12 cellular contexts compared by ENCODE assay signal in genomic region chr4:144906181-144906895, GRCh38.
DNase-seq lines count a peak whose midpoint lies in the region; ATAC-seq and TF ChIP-seq lines count a peak whose summit lies in the region.
"Had no signal": no experiment of that assay in that cellular context is flagged by ENCODE, and none has a peak within 500 bp of the region (broad histone marks: within the 10 kb centered on the region; RNA-seq: fewer than 3 reads in every experiment).

No MANE protein-coding gene starts in this region.

- H2BK120ac ChIP-seq in mesenchymal stem cell (ENCODE audit: low read depth, low read length) = no peak overlapping the region

- peak overlapping the region; percentile 5; the same call in 1 of the 2 replicates for H3K27ac ChIP-seq in SJSA1
- H3K27ac ChIP-seq in mesenchymal stem cell (ENCODE audit: low read length, poor library complexity, severe bottlenecking) = no peak overlapping the region
- H3K27ac ChIP-seq: neutrophil had no signal

- WGBS in mesenchymal stem cell = 59% methylated on average over 5 of the region's 5 CpGs

- no peak overlapping the region for H3K4me2 ChIP-seq in mesenchymal stem cell (ENCODE audit: low read length, poor library complexity, severe bottlenecking)

- H2BK5ac ChIP-seq in mesenchymal stem cell (ENCODE audit: low read depth, low read length, poor library complexity, severe bottlenecking) = no peak overlapping the region

- H3K4me3 ChIP-seq in SJSA1 = no peak overlapping the region
- H3K4me3 ChIP-seq in mesenchymal stem cell (ENCODE audit: insufficient read depth in 1 of 2, low read depth in 1 of 2, low read length in 2 of 2) = no peak overlapping the region

- H4K91ac ChIP-seq in mesenchymal stem cell (ENCODE audit: low read length) = no peak overlapping the region

- H3K4me1 ChIP-seq in SJSA1 (replicated peaks) = peaks cover 18% of the 10 kb centered on the region
- no peaks in the 10 kb centered on the region for H3K4me1 ChIP-seq in mesenchymal stem cell (ENCODE audit: control insufficient read depth, insufficient read depth, low read depth, low read length)

- no peaks in the 10 kb centered on the region for H3K27me3 ChIP-seq in SJSA1 (replicated peaks)
- no peaks in the 10 kb centered on the region for H3K27me3 ChIP-seq in mesenchymal stem cell (ENCODE audit: control insufficient read depth in 1 of 2, insufficient read depth in 1 of 2, low read length in 2 of 2)
- H3K27me3 ChIP-seq: neutrophil had no signal

- no peak overlapping the region for H3K9ac ChIP-seq in mesenchymal stem cell (ENCODE audit: low read length)

- H2BK12ac ChIP-seq in mesenchymal stem cell (ENCODE audit: low read length in 2 of 2) = no peak overlapping the region

- no peak overlapping the region for H3K18ac ChIP-seq in mesenchymal stem cell (ENCODE audit: low read depth in 1 of 2, low read length in 2 of 2)

- H3K14ac ChIP-seq in mesenchymal stem cell (ENCODE audit: low read length in 2 of 2) = no peak overlapping the region

- no peak overlapping the region for H3K4ac ChIP-seq in mesenchymal stem cell (ENCODE audit: low read depth in 1 of 2, low read length in 2 of 2)

- peak; percentile 44 to 55 for DNase-seq in SJSA1 (ENCODE audit: low read depth in 1 of 2, low spot score in 2 of 2)
- DNase-seq in mesenchymal stem cell = peak; percentile 70
- DNase-seq in GM20000 (ENCODE audit: low spot score) = no peak
- DNase-seq in activated effector memory CD4-positive, alpha-beta T cell treated with Interleukin-2 at 50 U/mL for 16 hours = no peak
- DNase-seq in HCEC 1CT = no peak
- DNase-seq: activated CD4-positive, alpha-beta T cell treated with anti-CD3 and anti-CD28 coated beads for 48 hours; anterior cingulate cortex; hippocampal formation had no signal

- H3K79me1 ChIP-seq in mesenchymal stem cell (replicated peaks; ENCODE audit: low read length, poor library complexity, severe bottlenecking) = no peaks in the 10 kb centered on the region

- H3K36me3 ChIP-seq in SJSA1 (no peaks in the 10 kb centered on the region), mesenchymal stem cell (ENCODE audit: control insufficient read depth in 1 of 2, insufficient read depth in 2 of 2, low read depth in 1 of 2, low read length in 2 of 2) (no peaks in the 10 kb centered on the region)
- H3K36me3 ChIP-seq: neutrophil had no signal

- no peak overlapping the region for H2AK5ac ChIP-seq in mesenchymal stem cell (ENCODE audit: low read length, severe bottlenecking)

- no peak for TF ChIP-seq CTCF in GM20000 (IDR thresholded peaks at IDR 0.05; ENCODE audit: extremely low read depth, missing control alignments)

- H3K9me3 ChIP-seq in SJSA1 (replicated peaks) (no peaks in the 10 kb centered on the region), mesenchymal stem cell (ENCODE audit: control insufficient read depth, low read length) (no peaks in the 10 kb centered on the region)
- H3K9me3 ChIP-seq: neutrophil had no signal

- H4K8ac ChIP-seq in mesenchymal stem cell (ENCODE audit: low read length) = no peak overlapping the region

- no peak overlapping the region for H2BK15ac ChIP-seq in mesenchymal stem cell (ENCODE audit: low read depth, poor library complexity, severe bottlenecking)

- ATAC-seq in GM18867 (IDR thresholded peaks at IDR 0.05; ENCODE audit: unreplicated experiment) (peak; percentile 39), HG02852 (IDR thresholded peaks at IDR 0.05; ENCODE audit: unreplicated experiment) (peak; percentile 57), HG03521 (IDR thresholded peaks at IDR 0.05; ENCODE audit: unreplicated experiment) (no peak)

- no peak overlapping the region for H3K23ac ChIP-seq in mesenchymal stem cell (ENCODE audit: low read length in 2 of 2)

- no peak overlapping the region for H2AFZ ChIP-seq in mesenchymal stem cell (ENCODE audit: low read depth, low read length)

Comparison
In these comparisons a context has a peak if more than half of its experiments do, and no peak if none do; other contexts are left out.
1. DNase-seq: peak in SJSA1 (2 of 2) and mesenchymal stem cell (single experiment); none in GM20000 (single experiment), activated effector memory CD4-positive, alpha-beta T cell treated with Interleukin-2 at 50 U/mL for 16 hours (single experiment) and HCEC 1CT (single experiment).